ENCODE assay signal across 1 cellular context in the genomic region with DNA sequence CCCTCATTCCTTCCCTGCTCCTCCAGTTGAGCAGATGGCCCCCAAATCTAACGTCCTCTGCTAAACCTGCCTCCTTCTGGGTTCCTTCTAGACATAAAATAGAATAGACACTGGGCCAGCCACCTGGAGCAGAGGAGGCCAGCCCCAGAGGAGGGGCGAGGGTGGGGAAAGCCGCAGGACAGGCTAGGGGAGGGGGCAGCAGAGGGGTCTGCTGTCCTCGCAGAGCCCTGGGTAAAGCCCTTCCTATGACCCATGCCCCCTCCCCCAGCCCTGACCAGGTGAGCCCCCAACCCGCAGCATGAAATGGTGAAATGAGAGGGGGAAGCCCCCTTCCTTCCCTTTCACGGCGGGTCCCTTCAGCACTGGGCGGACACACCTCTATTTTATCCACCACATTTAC.
TF ChIP-seq lines count a peak whose summit lies in the region.

No MANE protein-coding gene starts in this region.

TF ChIP-seq in GM23338, 12 proteins besides CTCF, POLR2A, EP300 and RAD21 (continued from another document):
- TF ChIP-seq ZNF462 (CRISPR knock-in tag; IDR thresholded peaks at IDR 0.05) = no peak
